ENCODE assay signal across 17 cellular contexts in the genomic region with DNA sequence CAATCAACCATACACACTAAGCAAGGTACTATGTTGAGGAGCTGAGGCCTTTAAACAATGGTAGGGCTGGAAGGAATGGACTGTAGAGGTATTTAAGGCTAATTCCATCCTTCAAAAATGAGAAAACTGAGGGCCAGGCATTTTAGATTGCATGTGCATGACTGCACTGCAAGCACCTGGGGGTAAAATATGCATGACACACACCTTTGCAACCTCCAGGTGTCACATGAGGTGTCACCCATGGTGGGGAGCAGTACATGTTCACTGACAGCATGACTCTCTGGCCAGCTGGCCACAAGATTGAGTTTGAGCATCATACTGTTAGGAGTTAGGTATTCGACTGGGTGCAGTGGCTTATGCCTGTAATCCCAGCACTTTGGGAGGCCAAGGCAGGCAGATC.
DNase-seq lines count a peak whose midpoint lies in the region; ATAC-seq lines count a peak whose summit lies in the region.
"Had no signal": no experiment of that assay in that cellular context is flagged by ENCODE, and none has a peak within 500 bp of the region (broad histone marks: within the 10 kb centered on the region; RNA-seq: fewer than 3 reads in every experiment).

No MANE protein-coding gene starts in this region.

- no peaks in the 10 kb centered on the region for H3K36me3 ChIP-seq in trophoblast cell (ENCODE audit: control insufficient read depth in 1 of 2, insufficient read depth in 2 of 2, low read length in 2 of 2)

- no peaks in the 10 kb centered on the region for H3K36me3 Mint-ChIP-seq in activated CD4-positive, alpha-beta T cell treated with anti-CD3 and anti-CD28 coated beads, Interleukin-2, amount 10 ng/mL, durations not matched to agents 24 days and 14 days (ENCODE audit: low read depth)
- H3K36me3 Mint-ChIP-seq in activated naive CD4-positive, alpha-beta T cell treated with anti-CD3 and anti-CD28 coated beads, Interleukin-2, amount 10 ng/mL, durations not matched to agents 7 days and 5 days: no peaks in the 10 kb centered on the region
- H3K36me3 Mint-ChIP-seq in activated naive CD4-positive, alpha-beta T cell treated with anti-CD3 and anti-CD28 coated beads for 36 hours (ENCODE audit: low read depth): no peaks in the 10 kb centered on the region
- H3K36me3 Mint-ChIP-seq in T-helper 17 cell (ENCODE audit: low read depth) (no peaks in the 10 kb centered on the region), T-cell (no peaks in the 10 kb centered on the region)
- H3K36me3 Mint-ChIP-seq: CD4-positive, alpha-beta memory T cell had no signal

- no peak overlapping the region for H3K18ac ChIP-seq in trophoblast cell (ENCODE audit: low read length)

- H3K27ac Mint-ChIP-seq in activated CD4-positive, alpha-beta T cell treated with anti-CD3 and anti-CD28 coated beads, Interleukin-2, amount 10 ng/mL, durations not matched to agents 24 days and 14 days: no peak overlapping the region
- peak overlapping the region; percentile 47 for H3K27ac Mint-ChIP-seq in activated naive CD4-positive, alpha-beta T cell treated with anti-CD3 and anti-CD28 coated beads, Interleukin-2, amount 10 ng/mL, durations not matched to agents 7 days and 5 days
- H3K27ac Mint-ChIP-seq in activated naive CD4-positive, alpha-beta T cell treated with anti-CD3 and anti-CD28 coated beads for 36 hours: no peak overlapping the region
- peak overlapping the region; percentile 62 for H3K27ac Mint-ChIP-seq in T-helper 17 cell
- no peak overlapping the region for H3K27ac Mint-ChIP-seq in T-cell

- no peak overlapping the region for H3K4ac ChIP-seq in trophoblast cell (ENCODE audit: low read depth, low read length)

- H3K27me3 ChIP-seq in trophoblast cell (ENCODE audit: insufficient read depth, low read length): no peaks in the 10 kb centered on the region

- no peak overlapping the region for H3K4me2 ChIP-seq in trophoblast cell (ENCODE audit: low read length)

- no peak overlapping the region for H3K14ac ChIP-seq in trophoblast cell (ENCODE audit: low read length)

- H2BK12ac ChIP-seq in trophoblast cell (ENCODE audit: low read length): no peak overlapping the region

- peak; percentile 50 for DNase-seq in activated CD4-positive, alpha-beta T cell treated with anti-CD3 and anti-CD28 coated beads, Interleukin-2, amount 10 ng/mL, durations not matched to agents 24 days and 14 days
- no peak for DNase-seq in activated CD4-positive, alpha-beta T cell treated with anti-CD3 and anti-CD28 coated beads, Interleukin-2, amount 50 U/mL, for 4 hours
- no peak for DNase-seq in activated naive CD4-positive, alpha-beta T cell treated with anti-CD3 and anti-CD28 coated beads, Interleukin-2, amount 10 ng/mL, durations not matched to agents 7 days and 5 days
- no peak for DNase-seq in activated naive CD4-positive, alpha-beta T cell treated with anti-CD3 and anti-CD28 coated beads for 36 hours
- DNase-seq in T-helper 17 cell: no peak
- DNase-seq in trophoblast cell: peak; percentile 87 to 94
- DNase-seq in T-cell: no peak
- DNase-seq: AML-193; CD4-positive, alpha-beta memory T cell; GF-D8; GM23248; HCEC 1CT had no signal

- H3K27ac ChIP-seq in trophoblast cell (ENCODE audit: low read depth, low read length): no peak overlapping the region
- H3K27ac ChIP-seq: 22Rv1, A549, C4-2B, GM23248, HL-60 had no signal

- H3K23ac ChIP-seq in trophoblast cell (ENCODE audit: low read length): no peak overlapping the region

- H3K9me3 Mint-ChIP-seq in activated CD4-positive, alpha-beta T cell treated with anti-CD3 and anti-CD28 coated beads, Interleukin-2, amount 10 ng/mL, durations not matched to agents 24 days and 14 days: no peaks in the 10 kb centered on the region
- H3K9me3 Mint-ChIP-seq in activated naive CD4-positive, alpha-beta T cell treated with anti-CD3 and anti-CD28 coated beads, Interleukin-2, amount 10 ng/mL, durations not matched to agents 7 days and 5 days: no peaks in the 10 kb centered on the region
- H3K9me3 Mint-ChIP-seq in activated naive CD4-positive, alpha-beta T cell treated with anti-CD3 and anti-CD28 coated beads for 36 hours: no peaks in the 10 kb centered on the region
- no peaks in the 10 kb centered on the region for H3K9me3 Mint-ChIP-seq in T-cell

- H3K4me1 Mint-ChIP-seq in activated CD4-positive, alpha-beta T cell treated with anti-CD3 and anti-CD28 coated beads, Interleukin-2, amount 10 ng/mL, durations not matched to agents 24 days and 14 days: peaks cover 29% of the 10 kb centered on the region
- H3K4me1 Mint-ChIP-seq in activated naive CD4-positive, alpha-beta T cell treated with anti-CD3 and anti-CD28 coated beads, Interleukin-2, amount 10 ng/mL, durations not matched to agents 7 days and 5 days: peaks cover 47% of the 10 kb centered on the region
- no peaks in the 10 kb centered on the region for H3K4me1 Mint-ChIP-seq in activated naive CD4-positive, alpha-beta T cell treated with anti-CD3 and anti-CD28 coated beads for 36 hours (ENCODE audit: low read depth)
- peaks cover 30% of the 10 kb centered on the region for H3K4me1 Mint-ChIP-seq in T-helper 17 cell
- H3K4me1 Mint-ChIP-seq in T-cell: peaks cover 3 to 28% (median 14%) of the 10 kb centered on the region in 3 donors

- ATAC-seq in T-helper 17 cell: no peak
- no peak for ATAC-seq in GM19463 (IDR thresholded peaks at IDR 0.05; ENCODE audit: unreplicated experiment)
- no peak for ATAC-seq in T-cell (replicated peaks in 1 of 4)
- ATAC-seq: A549 had no signal

- no peak overlapping the region for H2BK120ac ChIP-seq in trophoblast cell (ENCODE audit: insufficient read depth, low read length, poor library complexity)

- no peak overlapping the region for H2BK5ac ChIP-seq in trophoblast cell (ENCODE audit: low read depth, low read length, poor library complexity)

- H3K27me3 Mint-ChIP-seq in activated CD4-positive, alpha-beta T cell treated with anti-CD3 and anti-CD28 coated beads, Interleukin-2, amount 10 ng/mL, durations not matched to agents 24 days and 14 days: no peaks in the 10 kb centered on the region
- peaks cover 7% of the 10 kb centered on the region for H3K27me3 Mint-ChIP-seq in activated naive CD4-positive, alpha-beta T cell treated with anti-CD3 and anti-CD28 coated beads, Interleukin-2, amount 10 ng/mL, durations not matched to agents 7 days and 5 days
- no peaks in the 10 kb centered on the region for H3K27me3 Mint-ChIP-seq in activated naive CD4-positive, alpha-beta T cell treated with anti-CD3 and anti-CD28 coated beads for 36 hours (ENCODE audit: low read depth)
- peaks cover 17% of the 10 kb centered on the region for H3K27me3 Mint-ChIP-seq in T-helper 17 cell
- peaks cover 0 to 9% of the 10 kb centered on the region in 2 donors for H3K27me3 Mint-ChIP-seq in T-cell
- H3K27me3 Mint-ChIP-seq: CD4-positive, alpha-beta memory T cell had no signal

- POLR2A ChIA-PET in T-cell (lab: Charles Lee): no interaction called here

- no peaks in the 10 kb centered on the region for H3K79me2 ChIP-seq in trophoblast cell (ENCODE audit: control insufficient read depth, insufficient read depth, low read length, poor library complexity)

- no peaks in the 10 kb centered on the region for H3K4me1 ChIP-seq in trophoblast cell (ENCODE audit: control insufficient read depth in 1 of 2, insufficient read depth in 2 of 2, low read length in 2 of 2)

- no peak overlapping the region for H4K12ac ChIP-seq in trophoblast cell (ENCODE audit: low read depth, low read length)

- H3K9me3 ChIP-seq in T-helper 17 cell (ENCODE audit: control insufficient read depth, low read length, poor library complexity, severe bottlenecking): no peaks in the 10 kb centered on the region
- no peaks in the 10 kb centered on the region for H3K9me3 ChIP-seq in trophoblast cell (ENCODE audit: insufficient read depth, low read depth, low read length)
- H3K9me3 ChIP-seq: A549 had no signal

- no peak overlapping the region for H2AK5ac ChIP-seq in trophoblast cell (ENCODE audit: low read length)

- no CpG with 5 or more reads among the region's 1 CpG for WGBS in trophoblast cell (ENCODE audit: extremely low coverage, insufficient coverage, insufficient read length)

- no peak overlapping the region for H3K4me3 Mint-ChIP-seq in activated CD4-positive, alpha-beta T cell treated with anti-CD3 and anti-CD28 coated beads, Interleukin-2, amount 10 ng/mL, durations not matched to agents 24 days and 14 days
- no peak overlapping the region for H3K4me3 Mint-ChIP-seq in activated naive CD4-positive, alpha-beta T cell treated with anti-CD3 and anti-CD28 coated beads, Interleukin-2, amount 10 ng/mL, durations not matched to agents 7 days and 5 days
- no peak overlapping the region for H3K4me3 Mint-ChIP-seq in activated naive CD4-positive, alpha-beta T cell treated with anti-CD3 and anti-CD28 coated beads for 36 hours
- no peak overlapping the region for H3K4me3 Mint-ChIP-seq in T-helper 17 cell
- no peak overlapping the region for H3K4me3 Mint-ChIP-seq in T-cell

- H2AFZ ChIP-seq in trophoblast cell (ENCODE audit: insufficient read depth, low read length, poor library complexity): no peak overlapping the region
- H2AFZ ChIP-seq: GM23248 had no signal

- no peak overlapping the region for H4K8ac ChIP-seq in trophoblast cell (ENCODE audit: low read depth, low read length)

- H4K91ac ChIP-seq in trophoblast cell (ENCODE audit: low read depth, low read length): no peak overlapping the region

- no peaks in the 10 kb centered on the region for H3K79me1 ChIP-seq in trophoblast cell (ENCODE audit: low read length)

- no peak overlapping the region for H3K9ac ChIP-seq in trophoblast cell (ENCODE audit: low read length)
- H3K9ac ChIP-seq: GM23248 had no signal

- intact Hi-C loops in activated CD4-positive, alpha-beta T cell treated with anti-CD3 and anti-CD28 coated beads, Interleukin-2, amount 10 ng/mL, durations not matched to agents 24 days and 14 days (cut with micrococcal nuclease): loop anchor here (5.0 kb wide), 1 partner anchor 221 kb away; no protein-coding TSS in a partner anchor
- intact Hi-C loops in activated naive CD4-positive, alpha-beta T cell treated with anti-CD3 and anti-CD28 coated beads for 36 hours (cut with micrococcal nuclease): no loop called here

- CTCF ChIA-PET in activated naive CD4-positive, alpha-beta T cell treated with anti-CD3 and anti-CD28 coated beads, Interleukin-2, amount 10 ng/mL, durations not matched to agents 7 days and 5 days (lab: Charles Lee): no interaction called here
- CTCF ChIA-PET in activated naive CD4-positive, alpha-beta T cell treated with anti-CD3 and anti-CD28 coated beads for 36 hours (lab: Charles Lee): interaction anchor here (0.6 kb wide), 1 partner anchor 91 kb away, joined by 5 read pairs; no protein-coding TSS in a partner anchor
- CTCF ChIA-PET in T-cell (lab: Charles Lee): no interaction called here

- no peak overlapping the region for H3K4me3 ChIP-seq in trophoblast cell (ENCODE audit: low read depth, low read length)
- H3K4me3 ChIP-seq: A549, GM23248 had no signal

Comparison
In these comparisons a context has a peak if more than half of its experiments do, and no peak if none do; other contexts are left out.
1. DNase-seq: peak in activated CD4-positive, alpha-beta T cell treated with anti-CD3 and anti-CD28 coated beads, Interleukin-2, amount 10 ng/mL, durations not matched to agents 24 days and 14 days (single experiment) and trophoblast cell (2 of 2); none in activated CD4-positive, alpha-beta T cell treated with anti-CD3 and anti-CD28 coated beads, Interleukin-2, amount 50 U/mL, for 4 hours (0 of 2), activated naive CD4-positive, alpha-beta T cell treated with anti-CD3 and anti-CD28 coated beads, Interleukin-2, amount 10 ng/mL, durations not matched to agents 7 days and 5 days (single experiment), activated naive CD4-positive, alpha-beta T cell treated with anti-CD3 and anti-CD28 coated beads for 36 hours (single experiment), T-helper 17 cell (0 of 3) and T-cell (0 of 34).
2. H3K27ac Mint-ChIP-seq: peak in activated naive CD4-positive, alpha-beta T cell treated with anti-CD3 and anti-CD28 coated beads, Interleukin-2, amount 10 ng/mL, durations not matched to agents 7 days and 5 days (single experiment) and T-helper 17 cell (single experiment); none in activated CD4-positive, alpha-beta T cell treated with anti-CD3 and anti-CD28 coated beads, Interleukin-2, amount 10 ng/mL, durations not matched to agents 24 days and 14 days (single experiment), activated naive CD4-positive, alpha-beta T cell treated with anti-CD3 and anti-CD28 coated beads for 36 hours (single experiment) and T-cell (0 of 2).